In the genomic region with DNA sequence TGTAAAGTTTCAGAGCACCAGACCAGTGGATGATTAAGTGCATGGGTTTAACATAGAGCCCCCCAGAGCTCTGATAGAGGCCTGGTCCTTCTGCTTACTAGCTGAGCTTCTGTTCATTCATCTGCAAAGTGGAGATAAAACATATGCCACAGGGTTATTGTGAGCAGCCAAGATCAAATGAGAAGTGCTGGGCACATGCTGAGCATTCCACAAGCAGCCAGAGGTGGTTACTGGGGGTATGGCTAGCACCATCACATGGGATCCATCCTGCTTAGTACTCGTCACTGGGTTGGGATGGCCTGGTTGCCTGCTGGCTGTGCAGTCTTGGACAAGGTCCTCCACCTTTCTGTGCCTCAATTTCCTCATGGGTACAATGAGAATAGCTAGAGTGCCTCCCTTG, we compare ENCODE assay signal across 16 cellular contexts. TPM values are rescaled to one million over a fixed set of nuclear protein-coding genes. Genes with fewer than 3 reads are reported as not detected.
DNase-seq lines count a peak whose midpoint lies in the region; ATAC-seq and TF ChIP-seq lines count a peak whose summit lies in the region.
"Had no signal": no experiment of that assay in that cellular context is flagged by ENCODE, and none has a peak within 500 bp of the region (broad histone marks: within the 10 kb centered on the region; RNA-seq: fewer than 3 reads in every experiment).

No MANE protein-coding gene starts in this region.

- peaks cover 0 to 2% (median 0%) of the 10 kb centered on the region in 8 donors for H3K9me3 Mint-ChIP-seq in CD4-positive, alpha-beta memory T cell
- H3K9me3 Mint-ChIP-seq: GM23338, H9 had no signal

- intact Hi-C loops in CD4-positive, alpha-beta memory T cell (cut with micrococcal nuclease): loop anchor here (1.0 kb wide), 1 partner anchor 201 kb away; no protein-coding TSS in a partner anchor

- H3K27ac Mint-ChIP-seq in CD4-positive, alpha-beta memory T cell: no peak overlapping the region
- H3K27ac Mint-ChIP-seq: CD14-positive monocyte, GM23338, H9 had no signal

- no peak overlapping the region for H3K4me3 Mint-ChIP-seq in CD4-positive, alpha-beta memory T cell
- H3K4me3 Mint-ChIP-seq: H9 had no signal

- no peak overlapping the region for H3K4me2 ChIP-seq in osteoblast (ENCODE audit: insufficient read depth, low read length)
- H3K4me2 ChIP-seq: GM23338 had no signal

- H3K4me1 Mint-ChIP-seq in CD4-positive, alpha-beta memory T cell: peaks cover 0 to 4% (median 2%) of the 10 kb centered on the region in 4 donors
- H3K4me1 Mint-ChIP-seq: CD14-positive monocyte had no signal

- peak; percentile 66 for DNase-seq in DMS 273 (lab: John Stamatoyannopoulos, UW; ENCODE audit: unreplicated experiment)
- DNase-seq in NCI-H1694 (lab: John Stamatoyannopoulos, UW): peak; percentile 63
- peak; percentile 62 for DNase-seq in WERI-Rb-1
- peak; percentile 46 for DNase-seq in osteoblast (ENCODE audit: insufficient read length, low spot score, missing footprints)
- DNase-seq in CD4-positive, alpha-beta memory T cell: no peak
- no peak for DNase-seq in NCI-H2107 treated with DMSO at 0.1 percent for 48 hours (lab: John Stamatoyannopoulos, UW; ENCODE audit: unreplicated experiment)
- DNase-seq: Calu3, DMS153, DMS79 treated with DMSO at 0.1 percent for 48 hours, EL, H9 had no signal

- POLR2A ChIA-PET in CD4-positive, alpha-beta memory T cell (lab: Charles Lee; ENCODE audit: partially characterized antibody): interaction anchor here (1.1 to 2.2 kb wide), 2 partner anchors 10 to 200 kb away, joined by 3 to 11 read pairs; no protein-coding TSS in a partner anchor

- ATAC-seq in HG02588 (IDR thresholded peaks at IDR 0.05; ENCODE audit: unreplicated experiment): no peak

- H3K36me3 ChIP-seq in WERI-Rb-1 (no peaks in the 10 kb centered on the region), osteoblast (ENCODE audit: insufficient read depth, low read length) (no peaks in the 10 kb centered on the region)
- H3K36me3 ChIP-seq in CD4-positive, alpha-beta memory T cell (ENCODE audit: insufficient read depth, low read length): no peaks in the 10 kb centered on the region

- H3K79me2 ChIP-seq in osteoblast (ENCODE audit: insufficient read depth, low read length): no peaks in the 10 kb centered on the region

- TF ChIP-seq CTCF in WERI-Rb-1 (IDR thresholded peaks at IDR 0.05; ENCODE audit: low read depth, low read length) (no peak), osteoblast (IDR thresholded peaks at IDR 0.05; ENCODE audit: extremely low read depth, low read depth, low read length) (no peak)

- no peaks in the 10 kb centered on the region for H3K4me1 ChIP-seq in osteoblast (ENCODE audit: insufficient read depth, low read length)
- H3K4me1 ChIP-seq in CD4-positive, alpha-beta memory T cell (ENCODE audit: insufficient read depth, low read length): peaks cover 6% of the 10 kb centered on the region
- H3K4me1 ChIP-seq: A549 had no signal

- peak overlapping the region; percentile 58 for H3K27ac ChIP-seq in WERI-Rb-1
- no peak overlapping the region for H3K27ac ChIP-seq in osteoblast (ENCODE audit: low read depth, low read length)
- H3K27ac ChIP-seq in CD4-positive, alpha-beta memory T cell (ENCODE audit: low read depth, low read length): no peak overlapping the region
- H3K27ac ChIP-seq: A549, HL-60 had no signal

- H3K27me3 ChIP-seq in WERI-Rb-1 (ENCODE audit: insufficient read depth, low read depth, severe bottlenecking) (no peaks in the 10 kb centered on the region), osteoblast (ENCODE audit: insufficient read depth, low read length) (peaks cover 14% of the 10 kb centered on the region)
- no peaks in the 10 kb centered on the region for H3K27me3 ChIP-seq in CD4-positive, alpha-beta memory T cell (ENCODE audit: insufficient read depth, low read length)

- H3K4me3 ChIP-seq in WERI-Rb-1 (ENCODE audit: low read depth, low read length): no peak overlapping the region
- H3K4me3 ChIP-seq in osteoblast (ENCODE audit: insufficient read depth, low read length): no peak overlapping the region
- no peak overlapping the region for H3K4me3 ChIP-seq in CD4-positive, alpha-beta memory T cell (ENCODE audit: low read length in 2 of 2)
- H3K4me3 ChIP-seq: A549, GM23338 had no signal

- H2AFZ ChIP-seq in osteoblast (ENCODE audit: low read length): no peak overlapping the region

- H3K27me3 Mint-ChIP-seq in CD4-positive, alpha-beta memory T cell: peaks cover 10 to 23% of the 10 kb centered on the region in 2 donors

- CTCF ChIA-PET in CD4-positive, alpha-beta memory T cell (lab: Charles Lee; ENCODE audit: partially characterized antibody): interaction anchor here (0.7 to 7.9 kb wide), 18 partner anchors 8 to 216 kb away, joined by 3 to 103 read pairs (median 8); a partner anchor contains a TSS

- H3K9me3 ChIP-seq in WERI-Rb-1 (ENCODE audit: severe bottlenecking) (no peaks in the 10 kb centered on the region), osteoblast (ENCODE audit: low read depth, low read length) (no peaks in the 10 kb centered on the region)
- no peaks in the 10 kb centered on the region for H3K9me3 ChIP-seq in CD4-positive, alpha-beta memory T cell (ENCODE audit: control insufficient read depth in 1 of 2, low read length in 2 of 2)
- H3K9me3 ChIP-seq: A549 had no signal

- H3K36me3 Mint-ChIP-seq in CD4-positive, alpha-beta memory T cell: no peaks in the 10 kb centered on the region
- H3K36me3 Mint-ChIP-seq: CD14-positive monocyte had no signal

- no peaks in the 10 kb centered on the region for H4K20me1 ChIP-seq in osteoblast (ENCODE audit: insufficient read depth, low read length)

RNA-seq across cellular contexts. Expression of a gene that starts 18.0 kb away (rescaled TPM):
- 23.5 and 36.5 TPM in 2 replicates for total RNA-seq in osteoblast
- 10 to 100 TPM; 27.2 to 30.7 TPM for total RNA-seq in CD4-positive, alpha-beta memory T cell
- 10 to 100 TPM; 24.6 to 38.2 TPM for polyA plus RNA-seq in CD4-positive, alpha-beta memory T cell

Comparison
In these comparisons a context has a peak if more than half of its experiments do, and no peak if none do; other contexts are left out.
1. DNase-seq: peak in DMS 273 (single experiment), NCI-H1694 (single experiment), WERI-Rb-1 (single experiment) and osteoblast (single experiment); none in CD4-positive, alpha-beta memory T cell (0 of 5) and NCI-H2107 treated with DMSO at 0.1 percent for 48 hours (single experiment).